1 cellular context compared by ENCODE assay signal in the genomic region with DNA sequence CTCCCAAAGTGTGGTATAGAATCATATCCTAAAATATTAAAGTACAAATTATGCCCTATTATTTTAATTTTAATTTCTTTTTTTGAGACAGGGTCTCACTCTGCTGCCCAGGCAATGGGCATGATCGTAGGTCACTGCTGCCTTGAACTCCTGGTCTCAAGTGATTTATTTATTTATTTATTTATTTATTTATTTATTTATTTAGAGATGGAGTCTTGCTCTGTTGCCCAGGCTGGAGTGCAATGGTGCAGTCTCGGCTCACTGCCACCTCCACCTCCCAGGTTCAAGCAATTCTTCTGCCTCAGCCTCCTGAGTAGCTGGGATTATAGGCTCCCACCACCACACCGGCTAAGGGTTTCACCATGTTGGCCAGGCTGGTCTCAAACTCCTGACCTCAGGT.
TF ChIP-seq lines count a peak whose summit lies in the region.

No MANE protein-coding gene starts in this region.

TF ChIP-seq in HEK293, 187 proteins besides CTCF, POLR2A, EP300 and RAD21 (continued from another document):
- TF ChIP-seq ZNF560 (tag by site-specific recombination; IDR thresholded peaks at IDR 0.05; ENCODE audit: borderline replicate concordance) (0 out of 2 replicates have a peak, but pooled peaks have one; percentile 43), ZNF433 (tag by site-specific recombination; IDR thresholded peaks at IDR 0.05; ENCODE audit: low read depth) (0 out of 2 replicates have a peak, but pooled peaks have one; percentile 27), ZBTB8A (tag by site-specific recombination; IDR thresholded peaks at IDR 0.05) (peak; percentile 18; the same call in 1 of the 2 replicates)
